In the genomic region with DNA sequence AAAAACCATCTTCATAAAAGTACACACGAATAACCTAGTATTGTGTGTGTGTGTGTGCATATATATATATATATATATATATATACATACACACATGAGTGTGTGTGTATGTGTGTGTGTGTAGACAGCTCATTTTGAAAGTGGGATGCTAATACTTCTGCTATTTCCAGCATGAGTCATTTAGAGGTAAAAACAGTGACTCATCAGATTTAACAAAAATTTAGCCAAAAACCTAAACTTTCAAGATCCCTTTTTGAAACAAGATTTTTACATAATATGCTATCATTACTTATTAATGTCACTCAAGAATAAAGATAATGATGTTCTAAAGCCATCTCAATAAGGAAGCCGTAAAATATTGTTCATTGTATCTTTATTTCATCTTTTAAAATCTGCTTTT, we compare ENCODE assay signal across 1 cellular context.
TF ChIP-seq lines count a peak whose summit lies in the region.

No MANE protein-coding gene starts in this region.

TF ChIP-seq in HepG2, 621 proteins besides CTCF, POLR2A, EP300 and RAD21 (continued from another document):
- TF ChIP-seq NFIB (CRISPR knock-in tag; IDR thresholded peaks at IDR 0.05; ENCODE audit: borderline replicate concordance) (no peak), MAFK (conservative IDR thresholded peaks at IDR 0.05 in 1 of 2, IDR thresholded peaks at IDR 0.05 in 1 of 2; ENCODE audit: low read length in 2 of 2) (peak in 1 of 2 experiments; percentile 34; a peak in 2 of 4 replicates), RCOR2 (CRISPR knock-in tag; IDR thresholded peaks at IDR 0.05) (no peak)
